ENCODE assay signal across 13 cellular contexts in genomic region chr10:63297941-63298340, GRCh38.
A peak's percentile ranks its signal among the peaks of the same experiment; 100 is the strongest.
DNase-seq lines count a peak whose midpoint lies in the region; ATAC-seq and TF ChIP-seq lines count a peak whose summit lies in the region.
"Had no signal": no experiment of that assay in that cellular context is flagged by ENCODE, and none has a peak within 500 bp of the region (broad histone marks: within the 10 kb centered on the region; RNA-seq: fewer than 3 reads in every experiment).

No MANE protein-coding gene starts in this region.

- DNase-seq in activated CD4-positive, alpha-beta T cell treated with anti-CD3 and anti-CD28 coated beads, Interleukin-2, amount 10 ng/mL, durations not matched to agents 24 days and 14 days = peak; percentile 51
- DNase-seq in activated CD4-positive, alpha-beta T cell treated with anti-CD3 and anti-CD28 coated beads, Interleukin-2, amount 50 U/mL, for 4 hours = no peak
- DNase-seq in WTC11 (ENCODE audit: low spot score) (no peak), sciatic nerve (ENCODE audit: low spot score) (no peak), DMS79 treated with DMSO at 0.1 percent for 48 hours (lab: John Stamatoyannopoulos, UW) (no peak), AG08396 (ENCODE audit: low spot score) (no peak)
- DNase-seq: CD4-positive, CD25-positive, alpha-beta regulatory T cell; DMS53; GM23248; H7 had no signal

- ATAC-seq in WTC11 (peak; percentile 79), esophagus mucosa (peak; percentile 31), sciatic nerve (peak; percentile 26), GM19023 (IDR thresholded peaks at IDR 0.05; ENCODE audit: unreplicated experiment) (no peak)
- ATAC-seq: GM12878 had no signal

- H3K4me3 Mint-ChIP-seq in activated CD4-positive, alpha-beta T cell treated with anti-CD3 and anti-CD28 coated beads, Interleukin-2, amount 10 ng/mL, durations not matched to agents 24 days and 14 days = no peak overlapping the region
- H3K4me3 Mint-ChIP-seq in WTC11 = no peak overlapping the region
- H3K4me3 Mint-ChIP-seq: CD4-positive, CD25-positive, alpha-beta regulatory T cell had no signal

- no peaks in the 10 kb centered on the region for H3K9me3 Mint-ChIP-seq in activated CD4-positive, alpha-beta T cell treated with anti-CD3 and anti-CD28 coated beads, Interleukin-2, amount 10 ng/mL, durations not matched to agents 24 days and 14 days
- H3K9me3 Mint-ChIP-seq in WTC11 = no peaks in the 10 kb centered on the region
- H3K9me3 Mint-ChIP-seq: CD4-positive, CD25-positive, alpha-beta regulatory T cell had no signal

- CTCF ChIA-PET in WTC11 (lab: Charles Lee) = interaction anchor here (0.5 kb wide), 1 partner anchor 65 kb away, joined by 5 read pairs; no protein-coding TSS in a partner anchor

- POLR2A ChIA-PET in WTC11 (lab: Charles Lee) = interaction anchor here (1.3 kb wide), 1 partner anchor 29 kb away, joined by 3 read pairs; no protein-coding TSS in a partner anchor

- no peaks in the 10 kb centered on the region for H3K36me3 Mint-ChIP-seq in activated CD4-positive, alpha-beta T cell treated with anti-CD3 and anti-CD28 coated beads, Interleukin-2, amount 10 ng/mL, durations not matched to agents 24 days and 14 days (ENCODE audit: low read depth)
- H3K36me3 Mint-ChIP-seq in WTC11 = no peaks in the 10 kb centered on the region
- H3K36me3 Mint-ChIP-seq: CD4-positive, CD25-positive, alpha-beta regulatory T cell had no signal

- no peaks in the 10 kb centered on the region for H3K27me3 Mint-ChIP-seq in activated CD4-positive, alpha-beta T cell treated with anti-CD3 and anti-CD28 coated beads, Interleukin-2, amount 10 ng/mL, durations not matched to agents 24 days and 14 days
- no peaks in the 10 kb centered on the region for H3K27me3 Mint-ChIP-seq in WTC11 (ENCODE audit: low read depth)
- H3K27me3 Mint-ChIP-seq: CD4-positive, CD25-positive, alpha-beta regulatory T cell had no signal

- H3K27ac Mint-ChIP-seq in activated CD4-positive, alpha-beta T cell treated with anti-CD3 and anti-CD28 coated beads, Interleukin-2, amount 10 ng/mL, durations not matched to agents 24 days and 14 days = no peak overlapping the region
- H3K27ac Mint-ChIP-seq in WTC11 = no peak overlapping the region

- no peak for TF ChIP-seq CTCF in WTC11 (IDR thresholded peaks at IDR 0.05)

- peaks cover 2% of the 10 kb centered on the region for H3K4me1 Mint-ChIP-seq in activated CD4-positive, alpha-beta T cell treated with anti-CD3 and anti-CD28 coated beads, Interleukin-2, amount 10 ng/mL, durations not matched to agents 24 days and 14 days
- peaks cover 14% of the 10 kb centered on the region for H3K4me1 Mint-ChIP-seq in WTC11

- intact Hi-C loops in activated CD4-positive, alpha-beta T cell treated with anti-CD3 and anti-CD28 coated beads, Interleukin-2, amount 10 ng/mL, durations not matched to agents 24 days and 14 days (cut with micrococcal nuclease) = no loop called here
- intact Hi-C loops in sciatic nerve (cut with DNase I) = no loop called here

TF ChIP-seq in WTC11, 78 proteins besides CTCF, POLR2A, EP300 and RAD21 (continues in another document):
- TF ChIP-seq ZNF425 (CRISPR knock-in tag; conservative IDR thresholded peaks at IDR 0.05) = no peak
- no peak for TF ChIP-seq ZNF138 (CRISPR knock-in tag; conservative IDR thresholded peaks at IDR 0.05)
- no peak for TF ChIP-seq JUN (CRISPR knock-in tag; IDR thresholded peaks at IDR 0.05)
- no peak for TF ChIP-seq ATF1 (CRISPR knock-in tag; IDR thresholded peaks at IDR 0.05)
- TF ChIP-seq ZNF263 (CRISPR knock-in tag; IDR thresholded peaks at IDR 0.05; ENCODE audit: low read depth) = no peak
- TF ChIP-seq IRF2 (CRISPR knock-in tag; IDR thresholded peaks at IDR 0.05; ENCODE audit: borderline replicate concordance, low read depth) = no peak
- no peak for TF ChIP-seq CBFB (CRISPR knock-in tag; IDR thresholded peaks at IDR 0.05; ENCODE audit: low read depth)
- no peak for TF ChIP-seq ZNF121 (CRISPR knock-in tag; IDR thresholded peaks at IDR 0.05)
- TF ChIP-seq ZMAT4 (CRISPR knock-in tag; IDR thresholded peaks at IDR 0.05) = no peak
- no peak for TF ChIP-seq STAT6 (CRISPR knock-in tag; conservative IDR thresholded peaks at IDR 0.05; ENCODE audit: low read depth)
- no peak for TF ChIP-seq ZNF532 (CRISPR knock-in tag; IDR thresholded peaks at IDR 0.05; ENCODE audit: borderline replicate concordance)
- TF ChIP-seq E2F1 (CRISPR knock-in tag; IDR thresholded peaks at IDR 0.05) = no peak
